Comparison of ENCODE assay signal across 8 cellular contexts in genomic region chr16:18561727-18562314, GRCh38. TPM values are rescaled to one million over a fixed set of nuclear protein-coding genes. Genes with fewer than 3 reads are reported as not detected.
A peak's percentile ranks its signal among the peaks of the same experiment; 100 is the strongest.
DNase-seq lines count a peak whose midpoint lies in the region; ATAC-seq and TF ChIP-seq lines count a peak whose summit lies in the region.
"Not testable (repeated sequence)": the region's sequence is repeated elsewhere in the genome, so short reads cannot be mapped to it uniquely, and the experiment has no call there.

NOMO2 (minus strand) TSS chr16:18562097; CDS start chr16:18562040, 57 bp downstream.

- BruUV-seq in A673 (replicated peaks; lab: Mats Ljungman, UMichigan); PC-3 (replicated peaks; lab: Mats Ljungman, UMichigan): not testable (repeated sequence)

- H3K27ac Mint-ChIP-seq in endodermal cell = not testable (repeated sequence)

- not testable (repeated sequence) for TF ChIP-seq CTCF in A673 (conservative IDR thresholded peaks at IDR 0.05; ENCODE audit: low read depth, low read length); PC-3 (conservative IDR thresholded peaks at IDR 0.05; ENCODE audit: low read depth, low read length); endodermal cell (conservative IDR thresholded peaks at IDR 0.05)

- 0% methylated on average over 26 of the region's 66 CpGs; no CpG with 5 or more reads in 1 of the 2 experiments for WGBS in endodermal cell (ENCODE audit: insufficient coverage in 1 of 2, insufficient read length in 1 of 2), 2 experiments

- CTCF ChIA-PET in A673 (lab: Charles Lee); PC-3 (lab: Charles Lee): not testable (repeated sequence)

- peak; percentile 77 for ATAC-seq in HG03060 (IDR thresholded peaks at IDR 0.05; ENCODE audit: low read depth, unreplicated experiment)
- peak; percentile 94 for ATAC-seq in PC-3

- POLR2A ChIA-PET in A673 (lab: Charles Lee; ENCODE audit: low non-redundant PET); PC-3 (lab: Charles Lee; ENCODE audit: unreplicated experiment): not testable (repeated sequence)

- not testable (repeated sequence) for H3K27me3 Mint-ChIP-seq in endodermal cell (ENCODE audit: insufficient read depth)

- not testable (repeated sequence) for H3K27ac ChIP-seq in A673 (ENCODE audit: low read depth, low read length, poor library complexity, severe bottlenecking); PC-3 (ENCODE audit: low read length); endodermal cell (ENCODE audit: low read depth, low read length)

- not testable (repeated sequence) for H3K4me1 Mint-ChIP-seq in endodermal cell

- H3K79me2 ChIP-seq in PC-3 (ENCODE audit: low read length) = not testable (repeated sequence)

- not testable (repeated sequence) for DNase-seq in A673 (ENCODE audit: low spot score); PC-3
- peak; percentile 92 for DNase-seq in activated T-cell treated with anti-CD3 and anti-CD28 coated beads for 48 hours (ENCODE audit: low read depth)
- peak; percentile 61 for DNase-seq in endodermal cell
- DNase-seq in mesenteric fat pad (ENCODE audit: low spot score) = peak; percentile 96
- DNase-seq in stimulated activated CD4-positive, alpha-beta T cell treated with anti-CD3 and anti-CD28 coated beads, Interleukin-2, amount 100 ng/mL, for 24 hours = peak; percentile 87 to 88

- H3K9ac ChIP-seq in PC-3 (ENCODE audit: low read length) = not testable (repeated sequence)
- H3K9ac ChIP-seq in endodermal cell (ENCODE audit: extremely low read depth, low read length, poor library complexity, severe bottlenecking) = peak within 1 kb of the TSS; percentile 20

- H3K4me3 Mint-ChIP-seq in endodermal cell = peak within 1 kb of the TSS; percentile 38

- intact Hi-C loops in A673 (cut with micrococcal nuclease; ENCODE audit: unreplicated experiment); PC-3 (cut with micrococcal nuclease): not testable (repeated sequence)

- not testable (repeated sequence) for H3K4me1 ChIP-seq in A673 (ENCODE audit: insufficient read depth, low read length, poor library complexity, severe bottlenecking); PC-3 (ENCODE audit: insufficient read depth, low read length); endodermal cell (ENCODE audit: control insufficient read depth, insufficient read depth, low read length)

- H3K9me3 ChIP-seq in A673 (ENCODE audit: low read depth, low read length, poor library complexity, severe bottlenecking); PC-3 (ENCODE audit: low read length); endodermal cell (ENCODE audit: control insufficient read depth, low read length): not testable (repeated sequence)

- H3K27me3 ChIP-seq in A673 (replicated peaks; ENCODE audit: insufficient read depth, low read depth, low read length, poor library complexity); PC-3 (ENCODE audit: low read length); endodermal cell (ENCODE audit: control insufficient read depth, insufficient read depth, low read length, poor library complexity, severe bottlenecking): not testable (repeated sequence)

- H3F3A ChIP-seq in PC-3 (ENCODE audit: low read length, unreplicated experiment) = not testable (repeated sequence)

- H3K36me3 ChIP-seq in A673 (ENCODE audit: insufficient read depth, low read length, poor library complexity, severe bottlenecking); PC-3 (ENCODE audit: low read depth, low read length); endodermal cell (ENCODE audit: control insufficient read depth, insufficient read depth, low read length): not testable (repeated sequence)

- H3K36me3 Mint-ChIP-seq in endodermal cell (ENCODE audit: low read depth) = not testable (repeated sequence)

- not testable (repeated sequence) for H4K20me1 ChIP-seq in PC-3 (ENCODE audit: low read length)

- H3K4me3 ChIP-seq in A673 (ENCODE audit: low read depth, low read length, poor library complexity, severe bottlenecking) = peak within 1 kb of the TSS; percentile 44
- H3K4me3 ChIP-seq in PC-3 (ENCODE audit: low read length) = peak within 1 kb of the TSS; percentile 46; the same call in 1 of the 2 replicates
- H3K4me3 ChIP-seq in endodermal cell (ENCODE audit: low read length) = peak within 1 kb of the TSS; percentile 77

- not testable (repeated sequence) for H3K9me3 Mint-ChIP-seq in endodermal cell

- H3K9me2 ChIP-seq in PC-3 (replicated peaks; ENCODE audit: low read length) = not testable (repeated sequence)

- H2AFZ ChIP-seq in PC-3 (ENCODE audit: low read length) = not testable (repeated sequence)

- TF ChIP-seq POLR2A in GM19099 (IDR thresholded peaks at IDR 0.05; ENCODE audit: extremely low read depth, insufficient read length, low read depth) = peak; percentile 32

- H3K4me2 ChIP-seq in PC-3 (ENCODE audit: low read length) = peak within 1 kb of the TSS; percentile 31; the same call in 1 of the 2 replicates

RNA-seq across cellular contexts. Expression of gene NOMO2, which starts in this region (rescaled TPM):
- 115 and 116 TPM in 2 replicates for total RNA-seq in A673 (2021)
- 121 and 136 TPM in 2 replicates for total RNA-seq in PC-3 (2014; rRNA removed)
- 100 to 1,000 TPM; 121 to 141 TPM for total RNA-seq in endodermal cell
- 118 TPM for polyA plus RNA-seq in endodermal cell (2013, experiment 1 of 2)
- 117 TPM for polyA plus RNA-seq in endodermal cell (2013, experiment 2 of 2)
- 123 TPM for total RNA-seq in mesenteric fat pad
